In genomic region chr12:124741211-124741610, GRCh38 we compare ENCODE assay signal across 15 cellular contexts.
DNase-seq lines count a peak whose midpoint lies in the region; ATAC-seq, FAIRE-seq and TF ChIP-seq lines count a peak whose summit lies in the region.
"Had no signal": no experiment of that assay in that cellular context is flagged by ENCODE, and none has a peak within 500 bp of the region (broad histone marks: within the 10 kb centered on the region; RNA-seq: fewer than 3 reads in every experiment).

No MANE protein-coding gene starts in this region.

- POLR2A ChIA-PET in HCT116 (lab: Charles Lee): no interaction called here

- H3K4me2 ChIP-seq in HCT116 (ENCODE audit: low read length): peak overlapping the region; percentile 73

- H3K27me3 ChIP-seq in HCT116 (ENCODE audit: insufficient read depth, low read length): no peaks in the 10 kb centered on the region
- no peaks in the 10 kb centered on the region for H3K27me3 ChIP-seq in adrenal gland
- H3K27me3 ChIP-seq in liver (ENCODE audit: control insufficient read depth in 4 of 4, insufficient read depth in 4 of 4, low read length in 3 of 4): no peaks in the 10 kb centered on the region
- peaks cover 0 to 26% (median 0%) of the 10 kb centered on the region in 7 donors for H3K27me3 ChIP-seq in spleen (replicated peaks in 1 of 7)
- H3K27me3 ChIP-seq in pancreas: no peaks in the 10 kb centered on the region
- H3K27me3 ChIP-seq in foreskin keratinocyte: peaks cover 7% of the 10 kb centered on the region

- CTCF ChIA-PET in HCT116 (lab: Charles Lee): interaction anchor here (1.2 kb wide), 1 partner anchor 14 kb away, joined by 4 read pairs; no protein-coding TSS in a partner anchor

- no peaks in the 10 kb centered on the region for H3K9me3 ChIP-seq in HCT116 (ENCODE audit: control insufficient read depth in 1 of 2, insufficient read depth in 1 of 2, low read depth in 1 of 2, low read length in 2 of 2)
- H3K9me3 ChIP-seq in adrenal gland (replicated peaks in 1 of 3): peaks cover 0 to 4% (median 0%) of the 10 kb centered on the region in 3 donors
- no peaks in the 10 kb centered on the region for H3K9me3 ChIP-seq in liver (ENCODE audit: control insufficient read depth in 4 of 4, low read length in 3 of 4)
- H3K9me3 ChIP-seq in spleen: peaks cover 0 to 3% (median 0%) of the 10 kb centered on the region in 8 donors
- H3K9me3 ChIP-seq in pancreas: no peaks in the 10 kb centered on the region

- H4K20me1 ChIP-seq in HCT116 (ENCODE audit: insufficient read depth): no peaks in the 10 kb centered on the region

- peaks cover 56 to 71% of the 10 kb centered on the region in 2 experiments for H3K4me1 ChIP-seq in HCT116 (ENCODE audit: control insufficient read depth in 1 of 2, insufficient read depth in 2 of 2, low read length in 2 of 2)
- peaks cover 18 to 47% of the 10 kb centered on the region in 2 donors for H3K4me1 ChIP-seq in adrenal gland (replicated peaks in 1 of 2)
- H3K4me1 ChIP-seq in liver (ENCODE audit: control insufficient read depth in 4 of 4, insufficient read depth in 4 of 4, low read length in 3 of 4): peaks cover 10 to 40% (median 25%) of the 10 kb centered on the region in 4 donors
- peaks cover 5 to 95% (median 59%) of the 10 kb centered on the region in 6 donors for H3K4me1 ChIP-seq in spleen
- H3K4me1 ChIP-seq in pancreas: peaks cover 2 to 6% (median 2%) of the 10 kb centered on the region in 3 donors
- H3K4me1 ChIP-seq in foreskin keratinocyte: peaks cover 2% of the 10 kb centered on the region
- H3K4me1 ChIP-seq: Caco-2 had no signal

- no peak for ATAC-seq in HCT116
- ATAC-seq in pancreas: no peak
- no peak for ATAC-seq in foreskin keratinocyte

- TF ChIP-seq POLR2A in HCT116 (IDR thresholded peaks at IDR 0.05; ENCODE audit: borderline replicate concordance, extremely low read depth, insufficient read depth, insufficient read length) (no peak), adrenal gland (IDR thresholded peaks at IDR 0.05) (no peak), spleen (IDR thresholded peaks at IDR 0.05) (no peak)

- BruUV-seq in HCT116 (replicated peaks; lab: Mats Ljungman, UMichigan): no TSS peak

- DNase-seq in HCT116 (ENCODE audit: low read depth, low spot score) (no peak), adrenal gland (no peak), spleen (no peak), globus pallidus (ENCODE audit: low spot score) (no peak), pancreas (no peak), foreskin keratinocyte (no peak)
- no peak for DNase-seq in activated effector memory CD4-positive, alpha-beta T cell treated with anti-CD3 and anti-CD28 coated beads, Interleukin-2, amount 50 U/mL, for 16 hours
- DNase-seq: activated naive CD8-positive, alpha-beta T cell treated with anti-CD3 and anti-CD28 coated beads, Interleukin-2, amount 10 ng/mL, durations not matched to agents 7 days and 5 days; activated T-cell treated with anti-CD3 and anti-CD28 coated beads, Interleukin-2, amount 50 U/mL, for 72 hours; Caco-2; H7; NCI-H2171 treated with DMSO at 0.1 percent for 48 hours; retina had no signal

- WGBS in adrenal gland, 4 donors: 76 to 87% (median 81%) methylated on average over 7 of the region's 7 CpGs
- WGBS in liver: 91% methylated on average over 7 of the region's 7 CpGs
- WGBS in spleen, 5 donors: 79 to 92% (median 85%) methylated on average over 7 of the region's 7 CpGs
- WGBS in pancreas, 2 donors: 81 to 97% methylated on average over 7 of the region's 7 CpGs

- no peaks in the 10 kb centered on the region for H3K79me2 ChIP-seq in HCT116 (ENCODE audit: insufficient read depth, low read length)

- TF ChIP-seq CTCF in HCT116 (IDR thresholded peaks at IDR 0.05 in 2 of 3, conservative IDR thresholded peaks at IDR 0.05 in 1 of 3; ENCODE audit: borderline replicate concordance in 1 of 3, insufficient read depth in 1 of 3, low read depth in 2 of 3, low read length in 2 of 3) (0 out of 6 replicates have a peak, but pooled peaks of 1 of the 3 experiments have one; percentile 1), adrenal gland (IDR thresholded peaks at IDR 0.05) (no peak), liver (IDR thresholded peaks at IDR 0.05; ENCODE audit: low read depth, low read length, missing input control) (no peak), spleen (IDR thresholded peaks at IDR 0.05 in 8 of 11, conservative IDR thresholded peaks at IDR 0.05 in 3 of 11) (no peak), pancreas (IDR thresholded peaks at IDR 0.05) (no peak), foreskin keratinocyte (conservative IDR thresholded peaks at IDR 0.05) (no peak)

- H3K27ac ChIP-seq in HCT116 (ENCODE audit: low read depth, low read length): peak overlapping the region; percentile 51
- H3K27ac ChIP-seq in adrenal gland: peak overlapping the region in 4 of 5 donors; percentile 54 to 79 (median 68)
- peak overlapping the region; percentile 70 to 80 for H3K27ac ChIP-seq in liver (ENCODE audit: low read depth in 1 of 2, low read length in 2 of 2)
- H3K27ac ChIP-seq in spleen: peak overlapping the region in 5 of 8 donors; percentile 43 to 73 (median 58)
- peak overlapping the region in 2 of 4 donors; percentile 34 to 55 for H3K27ac ChIP-seq in pancreas
- no peak overlapping the region for H3K27ac ChIP-seq in foreskin keratinocyte
- H3K27ac ChIP-seq: PC-9 had no signal

- RAD21 ChIA-PET in HCT116 (lab: Charles Lee; ENCODE audit: low non-redundant PET in 1 of 2, low total read pairs in 2 of 2, uncharacterized antibody in 2 of 2, unreplicated experiment in 2 of 2): interaction anchor here in 1 of 2 experiments (0.9 kb wide), 2 partner anchors 23 to 25 kb away, joined by 3 to 4 read pairs; no protein-coding TSS in a partner anchor

- TF ChIP-seq RAD21 in HCT116 (IDR thresholded peaks at IDR 0.05; ENCODE audit: low read depth) (no peak), liver (IDR thresholded peaks at IDR 0.05) (no peak)

- H3K9me2 ChIP-seq in HCT116 (ENCODE audit: insufficient read depth): no peaks in the 10 kb centered on the region

- FAIRE-seq in pancreas (lab: Jason Lieb, UNC): no peak

- intact Hi-C loops in HCT116 (cut with micrococcal nuclease): loop anchor here (10.0 kb wide), 1 partner anchor 226 kb away; no protein-coding TSS in a partner anchor
- intact Hi-C loops in adrenal gland (cut with DNase I): loop anchor here in 1 of 2 donors (10.0 kb wide), 1 partner anchor 56 kb away; no protein-coding TSS in a partner anchor
- intact Hi-C loops in spleen (cut with DNase I; ENCODE audit: low total_unique reads): no loop called here
- intact Hi-C loops in pancreas (cut with DNase I): no loop called here

- H3K9ac ChIP-seq in HCT116 (ENCODE audit: low read length) (peak overlapping the region; percentile 29; the same call in 1 of the 2 replicates), liver (ENCODE audit: low read depth in 1 of 2, low read length in 2 of 2) (peak overlapping the region in 1 of 2 donors; percentile 8)

- peak overlapping the region in 1 of 2 experiments; percentile 45; a peak in 2 of 4 replicates for H3K4me3 ChIP-seq in HCT116 (replicated peaks in 1 of 2; ENCODE audit: low read depth in 1 of 2, low read length in 2 of 2)
- no peak overlapping the region for H3K4me3 ChIP-seq in adrenal gland
- no peak overlapping the region for H3K4me3 ChIP-seq in liver (ENCODE audit: low read depth in 1 of 3, low read length in 3 of 3)
- H3K4me3 ChIP-seq in spleen: no peak overlapping the region
- H3K4me3 ChIP-seq in pancreas: no peak overlapping the region
- H3K4me3 ChIP-seq: PC-9 had no signal

- H2AFZ ChIP-seq in HCT116 (ENCODE audit: low read depth, low read length, poor library complexity, severe bottlenecking): peak overlapping the region; percentile 68
- H2AFZ ChIP-seq: PC-9 had no signal

- H3K36me3 ChIP-seq in HCT116 (ENCODE audit: control insufficient read depth in 1 of 2, insufficient read depth in 2 of 2, low read length in 2 of 2) (no peaks in the 10 kb centered on the region), adrenal gland (replicated peaks in 1 of 2) (no peaks in the 10 kb centered on the region), liver (ENCODE audit: control insufficient read depth in 4 of 4, insufficient read depth in 3 of 4, low read depth in 1 of 4, low read length in 3 of 4) (no peaks in the 10 kb centered on the region), spleen (no peaks in the 10 kb centered on the region), pancreas (no peaks in the 10 kb centered on the region)

TF ChIP-seq in HCT116, 20 proteins besides CTCF, POLR2A, EP300 and RAD21 (continues in another document):
- TF ChIP-seq ZFX (IDR thresholded peaks at IDR 0.05) (no peak), SP1 (IDR thresholded peaks at IDR 0.05; ENCODE audit: low read depth) (no peak), CEBPB (IDR thresholded peaks at IDR 0.05; ENCODE audit: low read depth) (no peak), CBX3 (IDR thresholded peaks at IDR 0.05; ENCODE audit: low read depth) (no peak), TCF7L2 (IDR thresholded peaks at IDR 0.05; ENCODE audit: borderline replicate concordance, extremely low read depth, insufficient read depth, insufficient read length) (no peak), YY1 (IDR thresholded peaks at IDR 0.05; ENCODE audit: extremely low read depth, insufficient replicate concordance, low read depth, low read length) (no peak), SIN3A (IDR thresholded peaks at IDR 0.05; ENCODE audit: low read depth) (no peak), ZNF274 (IDR thresholded peaks at IDR 0.05; ENCODE audit: low read depth, low read length) (no peak), EGR1 (IDR thresholded peaks at IDR 0.05; ENCODE audit: low read depth) (no peak)
- TF ChIP-seq, protein P1, sequence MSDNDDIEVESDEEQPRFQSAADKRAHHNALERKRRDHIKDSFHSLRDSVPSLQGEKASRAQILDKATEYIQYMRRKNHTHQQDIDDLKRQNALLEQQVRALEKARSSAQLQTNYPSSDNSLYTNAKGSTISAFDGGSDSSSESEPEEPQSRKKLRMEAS (IDR thresholded peaks at IDR 0.05): no peak

TF ChIP-seq in liver, 16 proteins besides CTCF, POLR2A, EP300 and RAD21:
- no peak for TF ChIP-seq FOXA2 (IDR thresholded peaks at IDR 0.05)
TF ChIP-seq in liver: peak in this region for 0.
